23 cellular contexts compared by ENCODE assay signal in genomic region chr3:153172796-153173757, GRCh38. TPM values are rescaled to one million over a fixed set of nuclear protein-coding genes. Genes with fewer than 3 reads are reported as not detected.
DNase-seq lines count a peak whose midpoint lies in the region; ATAC-seq, FAIRE-seq and TF ChIP-seq lines count a peak whose summit lies in the region.
"Had no signal": no experiment of that assay in that cellular context is flagged by ENCODE, and none has a peak within 500 bp of the region (broad histone marks: within the 10 kb centered on the region; RNA-seq: fewer than 3 reads in every experiment).

No MANE protein-coding gene starts in this region.

- no peak overlapping the region for H4K91ac ChIP-seq in H1 (replicated peaks; ENCODE audit: insufficient read length, low read length)

- no peak overlapping the region for H2BK20ac ChIP-seq in H1 (ENCODE audit: low read length)

- 92% methylated on average over 19 of the region's 19 CpGs; no CpG with 5 or more reads in 1 of the 2 experiments for WGBS in H1 (ENCODE audit: extremely low coverage in 1 of 2, insufficient coverage in 1 of 2, insufficient read length in 1 of 2, insufficient replicate concordance in 2 of 2, low coverage in 1 of 2, low lambda C conversion rate in 2 of 2, missing lambda C conversion rate in 1 of 2), 2 experiments

- H4K20me1 ChIP-seq in PC-3 (ENCODE audit: low read length) (peaks cover 10% of the 10 kb centered on the region), H1 (replicated peaks in 1 of 2; ENCODE audit: control insufficient read depth in 1 of 2, insufficient read depth in 2 of 2, low read length in 2 of 2) (peaks cover 0 to 3% of the 10 kb centered on the region in 2 experiments)

- ATAC-seq in PC-3: 0 out of 2 replicates have a peak, but pooled peaks have one; percentile 8
- no peak for ATAC-seq in naive thymus-derived CD8-positive, alpha-beta T cell
- ATAC-seq in HG02642 (IDR thresholded peaks at IDR 0.05; ENCODE audit: poor library complexity, unreplicated experiment): no peak
- ATAC-seq: activated CD4-positive, CD25-positive, alpha-beta regulatory T cell treated with anti-CD3 and anti-CD28 coated beads, Interleukin-2, amount 50 U/mL, for 24 hours; stimulated activated naive B cell treated with anti-CD40 and anti-IgM and Interleukin-4, amounts not matched to agents 10 μg/mL and 1 μg/mL and 100 μg/mL, for 72 hours had no signal

- H3K4me2 ChIP-seq in PC-3 (ENCODE audit: low read length): no peak overlapping the region
- no peak overlapping the region for H3K4me2 ChIP-seq in H1 (ENCODE audit: insufficient read depth in 1 of 2, low read depth in 2 of 2, low read length in 2 of 2)

- no peak overlapping the region for H3K18ac ChIP-seq in H1 (ENCODE audit: extremely low read depth, low read length)

- no peak for TF ChIP-seq EP300 in H1 (IDR thresholded peaks at IDR 0.05; ENCODE audit: borderline replicate concordance in 1 of 2, low read depth in 2 of 2, low read length in 2 of 2)

- no peak overlapping the region for H2BK120ac ChIP-seq in H1 (replicated peaks; ENCODE audit: low read depth, low read length)

- no peak for TF ChIP-seq RAD21 in H1 (IDR thresholded peaks at IDR 0.05 in 1 of 2, conservative IDR thresholded peaks at IDR 0.05 in 1 of 2; ENCODE audit: low read depth in 2 of 2, low read length in 2 of 2)

- H3K4me3 ChIP-seq in PC-3 (ENCODE audit: low read length): no peak overlapping the region
- H3K4me3 ChIP-seq in H1 (ENCODE audit: extremely low read depth in 1 of 4, insufficient read depth in 2 of 4, low read depth in 3 of 4, low read length in 4 of 4): no peak overlapping the region
- H3K4me3 ChIP-seq: sigmoid colon, tibial nerve had no signal

- TF ChIP-seq CTCF in PC-3 (conservative IDR thresholded peaks at IDR 0.05; ENCODE audit: low read depth, low read length) (no peak), H1 (IDR thresholded peaks at IDR 0.05; ENCODE audit: control extremely low read depth in 1 of 3, insufficient read depth in 1 of 3, low read depth in 1 of 3, low read length in 3 of 3) (no peak)

- no peak overlapping the region for H3K14ac ChIP-seq in H1 (ENCODE audit: insufficient read length)

- no peaks in the 10 kb centered on the region for H3K27me3 ChIP-seq in PC-3 (ENCODE audit: low read length)
- H3K27me3 ChIP-seq in H1 (replicated peaks in 1 of 4; ENCODE audit: control insufficient read depth in 3 of 4, extremely low read depth in 1 of 4, insufficient read depth in 3 of 4, low read length in 3 of 4): no peaks in the 10 kb centered on the region
- H3K27me3 ChIP-seq: sigmoid colon, tibial nerve had no signal

- H3K79me1 ChIP-seq in H1 (ENCODE audit: low read depth, low read length): no peaks in the 10 kb centered on the region

- H3K9me3 ChIP-seq in PC-3 (ENCODE audit: low read length) (no peaks in the 10 kb centered on the region), H1 (ENCODE audit: insufficient read depth in 2 of 2, low read depth in 1 of 2, low read length in 1 of 2) (no peaks in the 10 kb centered on the region)
- H3K9me3 ChIP-seq: sigmoid colon, tibial nerve had no signal

- no peaks in the 10 kb centered on the region for H3F3A ChIP-seq in PC-3 (ENCODE audit: low read length, unreplicated experiment)

- peak overlapping the region; percentile 66; the same call in 1 of the 2 replicates for H2BK5ac ChIP-seq in H1 (ENCODE audit: low read depth, low read length)

- peaks cover 6% of the 10 kb centered on the region for H3K4me1 Mint-ChIP-seq in activated CD4-positive, alpha-beta T cell treated with anti-CD3 and anti-CD28 coated beads, Interleukin-2, amount 10 ng/mL, durations not matched to agents 24 days and 14 days
- H3K4me1 Mint-ChIP-seq in naive thymus-derived CD8-positive, alpha-beta T cell: peaks cover 6 to 35% (median 25%) of the 10 kb centered on the region in 4 donors
- H3K4me1 Mint-ChIP-seq: B cell; stimulated activated naive B cell treated with anti-CD40 and anti-IgM and Interleukin-4, amounts not matched to agents 10 μg/mL and 1 μg/mL and 100 μg/mL, for 72 hours had no signal

- peaks cover 20% of the 10 kb centered on the region for H3K36me3 Mint-ChIP-seq in activated CD4-positive, alpha-beta T cell treated with anti-CD3 and anti-CD28 coated beads, Interleukin-2, amount 10 ng/mL, durations not matched to agents 24 days and 14 days (ENCODE audit: low read depth)
- H3K36me3 Mint-ChIP-seq in naive thymus-derived CD8-positive, alpha-beta T cell: peaks cover 2 to 12% (median 5%) of the 10 kb centered on the region in 3 donors

- CTCF ChIA-PET in PC-3 (lab: Charles Lee) (interaction anchor here (0.5 to 1.0 kb wide), 6 partner anchors 101 to 147 kb away, joined by 3 to 7 read pairs (median 4); no protein-coding TSS in a partner anchor), H1 (lab: Charles Lee; ENCODE audit: partially characterized antibody) (interaction anchor here (0.7 to 3.9 kb wide), 7 partner anchors 8 to 147 kb away, joined by 3 to 18 read pairs (median 3); no protein-coding TSS in a partner anchor)

- H3K27ac ChIP-seq in PC-3 (ENCODE audit: low read length) (no peak overlapping the region), H1 (ENCODE audit: low read depth, low read length) (no peak overlapping the region)
- H3K27ac ChIP-seq: 22Rv1, sigmoid colon, tibial nerve had no signal

- no peaks in the 10 kb centered on the region for H3K23me2 ChIP-seq in H1 (ENCODE audit: low read depth, low read length)

- H3K9ac ChIP-seq in PC-3 (ENCODE audit: low read length) (no peak overlapping the region), H1 (replicated peaks in 1 of 4; ENCODE audit: extremely low read depth in 1 of 4, low read depth in 3 of 4, low read length in 3 of 4) (no peak overlapping the region)

- no peak overlapping the region for H3K4ac ChIP-seq in H1 (replicated peaks; ENCODE audit: insufficient read length, low read depth, low read length)

- H3K9me3 Mint-ChIP-seq in activated CD4-positive, alpha-beta T cell treated with anti-CD3 and anti-CD28 coated beads, Interleukin-2, amount 10 ng/mL, durations not matched to agents 24 days and 14 days: peaks cover 3% of the 10 kb centered on the region
- peaks cover 0 to 8% (median 0%) of the 10 kb centered on the region in 9 donors for H3K9me3 Mint-ChIP-seq in naive thymus-derived CD8-positive, alpha-beta T cell

- H4K5ac ChIP-seq in H1 (ENCODE audit: insufficient read length, low read depth, low read length): no peak overlapping the region

- H2AFZ ChIP-seq in PC-3 (ENCODE audit: low read length): no peak overlapping the region
- H2AFZ ChIP-seq in H1 (ENCODE audit: low read length): no peak overlapping the region

- intact Hi-C loops in activated CD4-positive, alpha-beta T cell treated with anti-CD3 and anti-CD28 coated beads, Interleukin-2, amount 10 ng/mL, durations not matched to agents 24 days and 14 days (cut with micrococcal nuclease): no loop called here
- intact Hi-C loops in PC-3 (cut with micrococcal nuclease): no loop called here

- no peak overlapping the region for H3K23ac ChIP-seq in H1 (ENCODE audit: insufficient read length)

- H3K36me3 ChIP-seq in PC-3 (ENCODE audit: low read depth, low read length) (peaks cover 6% of the 10 kb centered on the region; the same call in 1 of the 2 replicates), H1 (ENCODE audit: control insufficient read depth in 2 of 4, insufficient read depth in 4 of 4, low read length in 3 of 4) (no peaks in the 10 kb centered on the region)
- H3K36me3 ChIP-seq: sigmoid colon had no signal

- peaks cover 16% of the 10 kb centered on the region for H3K79me2 ChIP-seq in PC-3 (ENCODE audit: low read length)
- H3K79me2 ChIP-seq in H1 (ENCODE audit: control insufficient read depth in 1 of 2, insufficient read depth in 2 of 2, low read length in 2 of 2): no peaks in the 10 kb centered on the region

- H3K4me3 Mint-ChIP-seq in activated CD4-positive, alpha-beta T cell treated with anti-CD3 and anti-CD28 coated beads, Interleukin-2, amount 10 ng/mL, durations not matched to agents 24 days and 14 days: no peak overlapping the region
- no peak overlapping the region for H3K4me3 Mint-ChIP-seq in naive thymus-derived CD8-positive, alpha-beta T cell
- H3K4me3 Mint-ChIP-seq: B cell; stimulated activated naive B cell treated with anti-CD40 and anti-IgM and Interleukin-4, amounts not matched to agents 10 μg/mL and 1 μg/mL and 100 μg/mL, for 72 hours had no signal

- H2BK12ac ChIP-seq in H1 (ENCODE audit: low read depth, low read length): no peak overlapping the region

- POLR2A ChIA-PET in PC-3 (lab: Charles Lee; ENCODE audit: unreplicated experiment): interaction anchor here (0.6 to 0.8 kb wide), 3 partner anchors 12 to 149 kb away, joined by 3 to 31 read pairs (median 3); no protein-coding TSS in a partner anchor
- POLR2A ChIA-PET in H1 (lab: Charles Lee; ENCODE audit: partially characterized antibody): interaction anchor here (0.8 to 2.4 kb wide), 2 partner anchors 10 to 12 kb away, joined by 5 to 6 read pairs; no protein-coding TSS in a partner anchor
- POLR2A ChIA-PET in naive thymus-derived CD8-positive, alpha-beta T cell (lab: Charles Lee): interaction anchor here (0.6 to 1.9 kb wide), 2 partner anchors 11 to 576 kb away, joined by 3 to 8 read pairs; partner anchors contain the start of gene RAP2B

- no peak for TF ChIP-seq POLR2A in H1 (IDR thresholded peaks at IDR 0.05; ENCODE audit: control extremely low read depth in 1 of 2, low read depth in 2 of 2, low read length in 2 of 2)

- no TSS peak for BruUV-seq in PC-3 (replicated peaks; lab: Mats Ljungman, UMichigan)

- no peaks in the 10 kb centered on the region for H3K27me3 Mint-ChIP-seq in activated CD4-positive, alpha-beta T cell treated with anti-CD3 and anti-CD28 coated beads, Interleukin-2, amount 10 ng/mL, durations not matched to agents 24 days and 14 days
- no peaks in the 10 kb centered on the region for H3K27me3 Mint-ChIP-seq in naive thymus-derived CD8-positive, alpha-beta T cell
- H3K27me3 Mint-ChIP-seq: B cell; stimulated activated naive B cell treated with anti-CD40 and anti-IgM and Interleukin-4, amounts not matched to agents 10 μg/mL and 1 μg/mL and 100 μg/mL, for 72 hours had no signal

- no peak overlapping the region for H3K27ac Mint-ChIP-seq in activated CD4-positive, alpha-beta T cell treated with anti-CD3 and anti-CD28 coated beads, Interleukin-2, amount 10 ng/mL, durations not matched to agents 24 days and 14 days
- H3K27ac Mint-ChIP-seq in naive thymus-derived CD8-positive, alpha-beta T cell: peak overlapping the region in 9 of 10 donors; percentile 4 to 87 (median 44)
- H3K27ac Mint-ChIP-seq: B cell; stimulated activated naive B cell treated with anti-CD40 and anti-IgM and Interleukin-4, amounts not matched to agents 10 μg/mL and 1 μg/mL and 100 μg/mL, for 72 hours had no signal

- no peak for FAIRE-seq in H1 (lab: Jason Lieb, UNC)

- H3K9me2 ChIP-seq in PC-3 (replicated peaks; ENCODE audit: low read length): no peaks in the 10 kb centered on the region

- peak overlapping the region; percentile 61; the same call in 1 of the 2 replicates for H2BK15ac ChIP-seq in H1 (ENCODE audit: low read length)

- H3K56ac ChIP-seq in H1 (replicated peaks; ENCODE audit: insufficient read length, low read depth, low read length): no peak overlapping the region

- no peak overlapping the region for H2AK5ac ChIP-seq in H1 (ENCODE audit: low read depth, low read length)

- H3K4me1 ChIP-seq in PC-3 (ENCODE audit: insufficient read depth, low read length) (peaks cover 11% of the 10 kb centered on the region; the same call in 1 of the 2 replicates), H1 (replicated peaks in 1 of 4; ENCODE audit: control insufficient read depth in 3 of 4, insufficient read depth in 4 of 4, low read length in 3 of 4) (no peaks in the 10 kb centered on the region)
- H3K4me1 ChIP-seq: sigmoid colon had no signal

- 0 out of 2 replicates have a peak overlapping the region, but pooled peaks have one; percentile 35 for H4K8ac ChIP-seq in H1 (ENCODE audit: extremely low read depth, insufficient read depth, low read length)

- peak; percentile 53 for DNase-seq in activated CD4-positive, alpha-beta T cell treated with anti-CD3 and anti-CD28 coated beads, Interleukin-2, amount 10 ng/mL, durations not matched to agents 24 days and 14 days
- DNase-seq in activated CD4-positive, alpha-beta T cell treated with anti-CD3 and anti-CD28 coated beads, Interleukin-2, amount 50 U/mL, for 1 hour: no peak
- peak; percentile 14 for DNase-seq in PC-3
- no peak for DNase-seq in H1 (ENCODE audit: low read depth in 1 of 2, low spot score in 2 of 2)
- no peak for DNase-seq in naive thymus-derived CD8-positive, alpha-beta T cell
- no peak for DNase-seq in hepatic stellate cell (ENCODE audit: low spot score)
- no peak for DNase-seq in C1 segment of cervical spinal cord (lab: John Stamatoyannopoulos, UW)
- DNase-seq: activated gamma-delta T cell; effector CD8-positive, alpha-beta T cell; GF-D8; glutamatergic neuron; KG1; NCI-H2029; NCI-H446 treated with DMSO at 0.1 percent for 48 hours; NK-92 treated with Interleukin-12 subunit alpha and Interleukin-12 subunit beta, amount 100 ng/mL, for 24 hours; sigmoid colon; stimulated activated naive B cell treated with anti-CD40 and anti-IgM and Interleukin-4, amounts not matched to agents 10 μg/mL and 1 μg/mL and 100 μg/mL, for 72 hours; T1000 had no signal

RNA-seq across cellular contexts. Expression of gene RAP2B, which starts 11.1 kb away (rescaled TPM):
- total RNA-seq in activated CD4-positive, alpha-beta T cell treated with anti-CD3 and anti-CD28 coated beads, Interleukin-2, amount 10 ng/mL, durations not matched to agents 24 days and 14 days: 13.4 and 13.5 TPM in 2 replicates
- 37.8 and 41.4 TPM in 2 replicates for total RNA-seq in PC-3 (2014; rRNA removed)
- total RNA-seq in H1 (2021; fragmentation: NEBNext Ultra II Directional; extraction: Animal tissue kit (Norgen Biotek cat#: 25700)): 20.0 and 20.3 TPM in 2 replicates
- 7.5 and 9.0 TPM in 2 replicates for polyA plus RNA-seq in H1 (2011; rRNA removed)
- polyA plus RNA-seq in H1 (2011; cell fraction: cytosol; rRNA removed): 8.4 TPM
- polyA plus RNA-seq in H1 (2011; cell fraction: nucleus; rRNA removed): 4.5 TPM
- 10.2 to 10.8 TPM (median 10.6 TPM) in 4 replicates for polyA plus RNA-seq in H1 (2012, experiment 1 of 2)
- 6.3 TPM for polyA plus RNA-seq in H1 (2012, experiment 2 of 2)
- polyA plus RNA-seq in H1 (2013, experiment 1 of 2): 10.9 TPM
- polyA plus RNA-seq in H1 (2013, experiment 2 of 2): 11.2 TPM
- 10.6 and 11.5 TPM in 2 replicates for polyA minus RNA-seq in H1 (2011; rRNA and poly(A)+ RNA removed)
- polyA minus RNA-seq in H1 (2011; cell fraction: cytosol; rRNA and poly(A)+ RNA removed): 19.2 TPM
- polyA minus RNA-seq in H1 (2011; cell fraction: nucleus; rRNA and poly(A)+ RNA removed): 10.2 TPM
- total RNA-seq in naive thymus-derived CD8-positive, alpha-beta T cell: 10 to 100 TPM; 24.8 to 26.0 TPM
- polyA plus RNA-seq in naive thymus-derived CD8-positive, alpha-beta T cell: 10 to 100 TPM; 11.5 to 13.3 (median 11.9) TPM

Comparison
In these comparisons a context has a peak if more than half of its experiments do, and no peak if none do; other contexts are left out.
1. DNase-seq: peak in activated CD4-positive, alpha-beta T cell treated with anti-CD3 and anti-CD28 coated beads, Interleukin-2, amount 10 ng/mL, durations not matched to agents 24 days and 14 days (single experiment) and PC-3 (single experiment); none in activated CD4-positive, alpha-beta T cell treated with anti-CD3 and anti-CD28 coated beads, Interleukin-2, amount 50 U/mL, for 1 hour (single experiment), H1 (0 of 2), naive thymus-derived CD8-positive, alpha-beta T cell (0 of 10), hepatic stellate cell (single experiment) and C1 segment of cervical spinal cord (0 of 14).